Comparison of ENCODE assay signal across 8 cellular contexts in genomic region chr9:34620061-34620994, GRCh38. TPM values are rescaled to one million over a fixed set of nuclear protein-coding genes. Genes with fewer than 3 reads are reported as not detected.
DNase-seq lines count a peak whose midpoint lies in the region; ATAC-seq and TF ChIP-seq lines count a peak whose summit lies in the region.

Gene DCTN3 (minus strand): TSS chr9:34620495. CDS start chr9:34620464, 31 bp downstream.

- peaks cover 14 to 32% (median 29%) of the 10 kb centered on the region in 5 donors for H3K27me3 Mint-ChIP-seq in naive thymus-derived CD8-positive, alpha-beta T cell

- H3K79me2 ChIP-seq in KMS-11 (ENCODE audit: insufficient read depth, low read depth) (peaks cover 7% of the 10 kb centered on the region; the same call in 1 of the 2 replicates), fibroblast of lung (ENCODE audit: control insufficient read depth, insufficient read depth, low read length) (peaks cover 7% of the 10 kb centered on the region)

- H3K36me3 ChIP-seq in KMS-11 (ENCODE audit: insufficient read depth): no peaks in the 10 kb centered on the region
- peaks cover 18% of the 10 kb centered on the region for H3K36me3 ChIP-seq in fibroblast of lung (ENCODE audit: control insufficient read depth, insufficient read depth, low read length)

- POLR2A ChIA-PET in naive thymus-derived CD8-positive, alpha-beta T cell (lab: Charles Lee): interaction anchor here (0.7 to 2.4 kb wide), 11 partner anchors 8 to 1868 kb away, joined by 3 to 51 read pairs (median 4); partner anchors contain the start of genes ARID3C, GALT, RPP25L and SIGMAR1

- H3K27me3 ChIP-seq in KMS-11 (ENCODE audit: insufficient read depth, low read depth) (no peaks in the 10 kb centered on the region), fibroblast of lung (ENCODE audit: control insufficient read depth, insufficient read depth, low read length) (peaks cover 25% of the 10 kb centered on the region)

- H3K9me3 ChIP-seq in fibroblast of lung (ENCODE audit: control insufficient read depth, insufficient read depth, low read depth, low read length): no peaks in the 10 kb centered on the region

- H4K20me1 ChIP-seq in KMS-11 (ENCODE audit: insufficient read depth): no peaks in the 10 kb centered on the region
- H4K20me1 ChIP-seq in fibroblast of lung (ENCODE audit: control insufficient read depth, extremely low read depth, insufficient read depth, low read length): no peaks in the 10 kb centered on the region

- TF ChIP-seq CTCF in KMS-11 (conservative IDR thresholded peaks at IDR 0.05; ENCODE audit: low read depth, low read length) (no peak), fibroblast of lung (conservative IDR thresholded peaks at IDR 0.05 in 1 of 2, IDR thresholded peaks at IDR 0.05 in 1 of 2; ENCODE audit: low read depth in 1 of 2, low read length in 2 of 2) (no peak)

- H3K4me2 ChIP-seq in KMS-11: peak within 1 kb of the TSS; percentile 95
- H3K4me2 ChIP-seq in fibroblast of lung (ENCODE audit: extremely low read depth, insufficient read depth, low read length): peak within 1 kb of the TSS; percentile 91

- peaks cover 22 to 37% (median 35%) of the 10 kb centered on the region in 4 donors for H3K4me1 Mint-ChIP-seq in naive thymus-derived CD8-positive, alpha-beta T cell

- H3K4me3 ChIP-seq in KMS-11 (IDR thresholded peaks at IDR 0.05; ENCODE audit: insufficient read depth, low read depth, low read length) (no peak within 1 kb of the TSS), fibroblast of lung (replicated peaks in 1 of 4; ENCODE audit: control extremely low read depth in 1 of 4, insufficient read depth in 1 of 4, low read depth in 3 of 4, low read length in 4 of 4) (peak within 1 kb of the TSS; percentile 81 to 98 (median 87))

- peak; percentile 89 for DNase-seq in DMS79 (lab: John Stamatoyannopoulos, UW)
- DNase-seq in RKO (ENCODE audit: low spot score): peak; percentile 97
- DNase-seq in activated T-helper 1 cell treated with Interleukin-2 at 50 U/mL for 16 hours (ENCODE audit: low read depth): peak; percentile 82
- peak; percentile 95 for DNase-seq in fibroblast of lung (ENCODE audit: low read depth in 2 of 2)
- DNase-seq in naive thymus-derived CD8-positive, alpha-beta T cell: peak; percentile 78 to 97 (median 90)
- DNase-seq in stimulated activated naive CD4-positive, alpha-beta T cell (lab: John Stamatoyannopoulos, UW): peak; percentile 76 to 92 (median 89)

- peaks cover 7 to 27% (median 10%) of the 10 kb centered on the region in 3 donors for H3K36me3 Mint-ChIP-seq in naive thymus-derived CD8-positive, alpha-beta T cell

- H3K9me3 Mint-ChIP-seq in naive thymus-derived CD8-positive, alpha-beta T cell: peaks cover 0 to 2% (median 0%) of the 10 kb centered on the region in 9 donors

- peak; percentile 98 for ATAC-seq in GM21737 (IDR thresholded peaks at IDR 0.05; ENCODE audit: unreplicated experiment)
- peak; percentile 97 for ATAC-seq in naive thymus-derived CD8-positive, alpha-beta T cell

- H2AFZ ChIP-seq in KMS-11 (ENCODE audit: low read depth) (peak within 1 kb of the TSS; percentile 68), fibroblast of lung (ENCODE audit: low read length) (peak within 1 kb of the TSS; percentile 99)

- peak within 1 kb of the TSS; percentile 79 to 97 (median 93) for H3K27ac Mint-ChIP-seq in naive thymus-derived CD8-positive, alpha-beta T cell

- H3K9ac ChIP-seq in KMS-11: peak within 1 kb of the TSS; percentile 48
- peak within 1 kb of the TSS; percentile 85 for H3K9ac ChIP-seq in fibroblast of lung (ENCODE audit: insufficient read depth, low read length)

- peak within 1 kb of the TSS; percentile 92 to 98 (median 95) for H3K4me3 Mint-ChIP-seq in naive thymus-derived CD8-positive, alpha-beta T cell

- H3K4me1 ChIP-seq in KMS-11 (ENCODE audit: low read depth, poor library complexity, severe bottlenecking): peaks cover 24% of the 10 kb centered on the region
- H3K4me1 ChIP-seq in fibroblast of lung (ENCODE audit: control insufficient read depth, extremely low read depth, insufficient read depth, low read length): no peaks in the 10 kb centered on the region

- H3K27ac ChIP-seq in KMS-11: no peak within 1 kb of the TSS
- H3K27ac ChIP-seq in fibroblast of lung (ENCODE audit: insufficient read depth, low read length): peak within 1 kb of the TSS; percentile 64

RNA-seq across cellular contexts. Expression of gene DCTN3, which starts in this region (rescaled TPM):
- total RNA-seq in fibroblast of lung: 95.8 and 106 TPM in 2 replicates
- 157 and 194 TPM in 2 replicates for polyA plus RNA-seq in fibroblast of lung
- polyA plus RNA-seq in fibroblast of lung (2012): 146 and 192 TPM in 2 replicates
- polyA minus RNA-seq in fibroblast of lung (ENCODE audit: low replicate concordance): 127 and 144 TPM in 2 replicates
- total RNA-seq in naive thymus-derived CD8-positive, alpha-beta T cell: 10 to 100 TPM; 60.0 to 69.6 TPM
- polyA plus RNA-seq in naive thymus-derived CD8-positive, alpha-beta T cell: 100 to 1,000 TPM; 117 to 140 (median 124) TPM
